8 cellular contexts compared by ENCODE assay signal in the genomic region with DNA sequence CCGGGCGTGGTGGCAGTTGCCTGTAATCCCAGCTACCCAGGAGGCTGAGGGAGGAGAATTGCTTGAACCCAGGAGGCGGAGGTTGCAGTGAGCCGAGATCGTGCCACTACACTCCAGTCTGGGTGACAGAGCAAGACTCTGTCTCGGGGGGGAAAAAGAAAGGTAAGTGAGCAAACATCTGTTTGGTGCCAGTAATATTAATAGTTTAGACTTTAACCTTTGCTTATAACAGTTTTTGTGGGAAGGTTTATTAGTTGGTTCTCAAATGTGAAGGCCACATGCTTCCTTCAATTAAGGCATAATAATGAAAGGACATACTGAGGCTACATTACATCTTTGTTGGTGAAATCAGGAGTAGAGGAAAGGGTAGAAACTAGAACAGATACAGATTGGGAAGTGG. TPM values are rescaled to one million over a fixed set of nuclear protein-coding genes. Genes with fewer than 3 reads are reported as not detected.
DNase-seq lines count a peak whose midpoint lies in the region; ATAC-seq, FAIRE-seq and TF ChIP-seq lines count a peak whose summit lies in the region.
"Not testable (repeated sequence)": the region's sequence is repeated elsewhere in the genome, so short reads cannot be mapped to it uniquely, and the experiment has no call there.

No MANE protein-coding gene starts in this region.

- not testable (repeated sequence) for H2AFZ ChIP-seq in OCI-LY1 (ENCODE audit: low read length); GM12878 (ENCODE audit: control insufficient read depth, low read depth, low read length)

- not testable (repeated sequence) for H3K27me3 ChIP-seq in CD4-positive, alpha-beta T cell (ENCODE audit: control insufficient read depth, insufficient read depth, low read length); OCI-LY1 (ENCODE audit: insufficient read depth, low read length); GM12878 (replicated peaks in 1 of 2; ENCODE audit: control insufficient read depth in 2 of 2, insufficient read depth in 2 of 2, low read length in 1 of 2); psoas muscle (ENCODE audit: insufficient read depth in 3 of 3, low read length in 2 of 3); thoracic aorta (replicated peaks; ENCODE audit: insufficient read depth)

- not testable (repeated sequence) for H3K4me3 ChIP-seq in OCI-LY1 (ENCODE audit: low read depth, low read length, poor library complexity, severe bottlenecking); GM12878; psoas muscle
- H3K4me3 ChIP-seq in thoracic aorta, result peak overlapping the region; percentile 38

- BruUV-seq in GM12878 (replicated peaks; lab: Mats Ljungman, UMichigan), result not testable (repeated sequence)

- not testable (repeated sequence) for H3K27me3 Mint-ChIP-seq in CD4-positive, alpha-beta T cell; activated T-cell treated with anti-CD3 and anti-CD28 coated beads, Interleukin-2, amount 50 U/mL, for 24 hours; dendritic cell treated with granulocyte-macrophage colony-stimulating factor and Interleukin-4, amounts not matched to agents 40 ng/mL and 50 ng/mL, for 4 days; memory B cell

- H4K20me1 ChIP-seq in OCI-LY1 (ENCODE audit: insufficient read depth, low read length); GM12878 (ENCODE audit: control insufficient read depth, insufficient read depth): not testable (repeated sequence)

- not testable (repeated sequence) for H3K9me3 ChIP-seq in CD4-positive, alpha-beta T cell (ENCODE audit: control insufficient read depth, low read length); OCI-LY1 (ENCODE audit: low read length); GM12878 (replicated peaks; ENCODE audit: control insufficient read depth, insufficient read depth, low read length); psoas muscle; thoracic aorta

- ATAC-seq in CD4-positive, alpha-beta T cell (ENCODE audit: poor library complexity); memory B cell (ENCODE audit: low read depth); thoracic aorta (ENCODE audit: insufficient number of reproducible peaks, low FRiP score, low read depth): not testable (repeated sequence)
- peak; percentile 11; the same call in 2 of the 3 replicates for ATAC-seq in GM12878
- ATAC-seq in psoas muscle, result peak in 1 of 4 donors; percentile 5

- not testable (repeated sequence) for FAIRE-seq in GM12878 (lab: Jason Lieb, UNC)

- not testable (repeated sequence) for H3K4me2 ChIP-seq in OCI-LY1 (ENCODE audit: low read length); GM12878 (ENCODE audit: control insufficient read depth, insufficient read depth)

- H3K9ac ChIP-seq in OCI-LY1 (ENCODE audit: low read length); GM12878 (ENCODE audit: control insufficient read depth, insufficient read depth, low read length): not testable (repeated sequence)

- not testable (repeated sequence) for H3K9me2 ChIP-seq in OCI-LY1 (ENCODE audit: low read depth, low read length)

- not testable (repeated sequence) for H3F3A ChIP-seq in OCI-LY1 (ENCODE audit: insufficient read depth, low read length)

- SMC1A ChIA-PET in GM12878 (lab: Charles Lee; ENCODE audit: uncharacterized antibody, unreplicated experiment), result interaction anchor here (1.1 to 4.4 kb wide), 4 partner anchors 12 to 113 kb away, joined by 3 to 33 read pairs (median 7); no protein-coding TSS in a partner anchor

- TF ChIP-seq POLR2A in GM12878 (IDR thresholded peaks at IDR 0.05; ENCODE audit: low read depth, low read length), result not testable (repeated sequence)

- TF ChIP-seq RAD21 in GM12878 (IDR thresholded peaks at IDR 0.05; ENCODE audit: insufficient read depth, low read depth, low read length), result not testable (repeated sequence)

- TF ChIP-seq EP300 in GM12878 (IDR thresholded peaks at IDR 0.05; ENCODE audit: borderline replicate concordance in 1 of 2, control insufficient read depth in 1 of 2, low read depth in 2 of 2, low read length in 2 of 2), result not testable (repeated sequence)

- H3K9me3 Mint-ChIP-seq in CD4-positive, alpha-beta T cell; activated T-cell treated with anti-CD3 and anti-CD28 coated beads, Interleukin-2, amount 50 U/mL, for 24 hours; dendritic cell treated with granulocyte-macrophage colony-stimulating factor and Interleukin-4, amounts not matched to agents 40 ng/mL and 50 ng/mL, for 4 days; memory B cell: not testable (repeated sequence)

- WGBS in GM12878 (ENCODE audit: insufficient coverage, insufficient replicate concordance, low lambda C conversion rate, missing lambda C conversion rate), result 64% methylated on average over 6 of the region's 6 CpGs
- 65 to 86% (median 73%) methylated on average over 6 of the region's 6 CpGs for WGBS in psoas muscle, 3 donors

- H3K36me3 Mint-ChIP-seq in CD4-positive, alpha-beta T cell (ENCODE audit: low read depth), result peaks cover 14% of the 10 kb centered on the region
- H3K36me3 Mint-ChIP-seq in activated T-cell treated with anti-CD3 and anti-CD28 coated beads, Interleukin-2, amount 50 U/mL, for 24 hours (ENCODE audit: low read depth), result peaks cover 18% of the 10 kb centered on the region
- not testable (repeated sequence) for H3K36me3 Mint-ChIP-seq in dendritic cell treated with granulocyte-macrophage colony-stimulating factor and Interleukin-4, amounts not matched to agents 40 ng/mL and 50 ng/mL, for 4 days (ENCODE audit: low read depth); memory B cell

- H3K36me3 ChIP-seq in OCI-LY1 (ENCODE audit: insufficient read depth, low read length), result peaks cover 11% of the 10 kb centered on the region
- not testable (repeated sequence) for H3K36me3 ChIP-seq in GM12878 (ENCODE audit: control insufficient read depth in 2 of 2, insufficient read depth in 2 of 2, low read length in 1 of 2); psoas muscle (ENCODE audit: insufficient read depth in 1 of 2, low read depth in 1 of 2); thoracic aorta

- peaks cover 86% of the 10 kb centered on the region for H3K4me1 Mint-ChIP-seq in CD4-positive, alpha-beta T cell (ENCODE audit: low read depth)
- peaks cover 78% of the 10 kb centered on the region for H3K4me1 Mint-ChIP-seq in activated T-cell treated with anti-CD3 and anti-CD28 coated beads, Interleukin-2, amount 50 U/mL, for 24 hours (ENCODE audit: low read depth)
- peaks cover 64% of the 10 kb centered on the region for H3K4me1 Mint-ChIP-seq in dendritic cell treated with granulocyte-macrophage colony-stimulating factor and Interleukin-4, amounts not matched to agents 40 ng/mL and 50 ng/mL, for 4 days (ENCODE audit: low read depth)
- H3K4me1 Mint-ChIP-seq in memory B cell, result peaks cover 40% of the 10 kb centered on the region

- intact Hi-C loops in CD4-positive, alpha-beta T cell (cut with DNase I, micrococcal nuclease), result loop anchor here in 1 of 2 experiments (2.0 kb wide), 1 partner anchor 14 kb away; no protein-coding TSS in a partner anchor
- intact Hi-C loops in GM12878 (cut with micrococcal nuclease; ENCODE audit: unreplicated experiment); dendritic cell treated with granulocyte-macrophage colony-stimulating factor and Interleukin-4, amounts not matched to agents 40 ng/mL and 50 ng/mL, for 4 days (cut with micrococcal nuclease); psoas muscle (cut with DNase I): not testable (repeated sequence)

- POLR2A ChIA-PET in CD4-positive, alpha-beta T cell (lab: Charles Lee), result not testable (repeated sequence)
- POLR2A ChIA-PET in GM12878 (lab: Charles Lee), result interaction anchor here (0.5 to 1.4 kb wide), 4 partner anchors 13 to 424 kb away, joined by 3 read pairs; no protein-coding TSS in a partner anchor

- in situ Hi-C loops in GM12878 (cut with MboI), result not testable (repeated sequence)

- DNase-seq in CD4-positive, alpha-beta T cell; activated T-cell treated with anti-CD3 and anti-CD28 coated beads, Interleukin-2, amount 50 U/mL, for 24 hours; GM12878 (ENCODE audit: low read depth, low spot score); memory B cell (ENCODE audit: low spot score in 2 of 2); psoas muscle; thoracic aorta (ENCODE audit: low spot score): not testable (repeated sequence)

- H3K4me3 Mint-ChIP-seq in CD4-positive, alpha-beta T cell, result peak overlapping the region; percentile 2
- H3K4me3 Mint-ChIP-seq in activated T-cell treated with anti-CD3 and anti-CD28 coated beads, Interleukin-2, amount 50 U/mL, for 24 hours; dendritic cell treated with granulocyte-macrophage colony-stimulating factor and Interleukin-4, amounts not matched to agents 40 ng/mL and 50 ng/mL, for 4 days; memory B cell: not testable (repeated sequence)

- H3K79me2 ChIP-seq in OCI-LY1 (ENCODE audit: insufficient read depth, low read length), result peaks cover 95% of the 10 kb centered on the region
- peaks cover 97% of the 10 kb centered on the region for H3K79me2 ChIP-seq in GM12878 (ENCODE audit: control insufficient read depth, insufficient read depth, low read length)

- CTCF ChIA-PET in CD4-positive, alpha-beta T cell (lab: Charles Lee), result not testable (repeated sequence)
- CTCF ChIA-PET in GM12878 (lab: Yijun Ruan, JAX), result interaction anchor here (2.2 to 4.1 kb wide), 2 partner anchors 18 to 27 kb away, joined by 4 to 16 read pairs; no protein-coding TSS in a partner anchor

- H3K27ac Mint-ChIP-seq in CD4-positive, alpha-beta T cell, result peak overlapping the region; percentile 62
- H3K27ac Mint-ChIP-seq in activated T-cell treated with anti-CD3 and anti-CD28 coated beads, Interleukin-2, amount 50 U/mL, for 24 hours, result peak overlapping the region; percentile 42
- peak overlapping the region; percentile 53 for H3K27ac Mint-ChIP-seq in dendritic cell treated with granulocyte-macrophage colony-stimulating factor and Interleukin-4, amounts not matched to agents 40 ng/mL and 50 ng/mL, for 4 days
- peak overlapping the region; percentile 12 for H3K27ac Mint-ChIP-seq in memory B cell

- H3K4me1 ChIP-seq in OCI-LY1 (ENCODE audit: insufficient read depth, low read length, severe bottlenecking), result peaks cover 27% of the 10 kb centered on the region
- H3K4me1 ChIP-seq in GM12878 (ENCODE audit: control insufficient read depth, insufficient read depth, low read length), result peaks cover 17% of the 10 kb centered on the region
- peaks cover 51% of the 10 kb centered on the region for H3K4me1 ChIP-seq in psoas muscle
- peaks cover 38 to 48% of the 10 kb centered on the region in 2 donors for H3K4me1 ChIP-seq in thoracic aorta (ENCODE audit: control insufficient read depth in 1 of 2, low read depth in 2 of 2)

- TF ChIP-seq CTCF in CD4-positive, alpha-beta T cell (IDR thresholded peaks at IDR 0.05); OCI-LY1 (IDR thresholded peaks at IDR 0.05; ENCODE audit: low read length); GM12878 (IDR thresholded peaks at IDR 0.05 in 2 of 3, conservative IDR thresholded peaks at IDR 0.05 in 1 of 3; ENCODE audit: control insufficient read depth in 2 of 3, extremely low read depth in 1 of 3, insufficient read depth in 1 of 3, low read depth in 3 of 3, low read length in 3 of 3); psoas muscle (IDR thresholded peaks at IDR 0.05); thoracic aorta (IDR thresholded peaks at IDR 0.05): not testable (repeated sequence)

- not testable (repeated sequence) for H3K27ac ChIP-seq in CD4-positive, alpha-beta T cell (ENCODE audit: low read depth, low read length); thoracic aorta
- H3K27ac ChIP-seq in OCI-LY1 (ENCODE audit: low read depth, low read length, poor library complexity, severe bottlenecking), result peak overlapping the region; percentile 4
- 0 out of 2 replicates have a peak overlapping the region, but pooled peaks have one; percentile 3 for H3K27ac ChIP-seq in GM12878 (ENCODE audit: control insufficient read depth, insufficient read depth)
- H3K27ac ChIP-seq in psoas muscle, result peak overlapping the region; percentile 50

- RAD21 ChIA-PET in GM12878 (lab: Charles Lee; ENCODE audit: unreplicated experiment), result interaction anchor here (1.0 kb wide), 1 partner anchor 37 kb away, joined by 4 read pairs; the partner anchor contains the start of gene WNK1

RNA-seq across cellular contexts. Expression of gene WNK1, which starts 36.4 kb away (rescaled TPM):
- 100 to 1,000 TPM; 193 to 198 TPM for total RNA-seq in CD4-positive, alpha-beta T cell
- total RNA-seq in GM12878 (2013; cell fraction: nucleolus; rRNA removed), result 576 and 584 TPM in 2 replicates
- total RNA-seq in GM12878 (2014; rRNA removed), result 62.5 and 68.7 TPM in 2 replicates
- 82.2 and 95.0 TPM in 2 replicates for total RNA-seq in GM12878 (2014; rRNA removed; fragmentation: Illumina TruSeq; extraction: Trizol)
- 151 and 162 TPM in 2 replicates for total RNA-seq in GM12878 (2021)
- polyA plus RNA-seq in GM12878 (2011; ENCODE audit: low read depth), result 43.7 TPM
- polyA plus RNA-seq in GM12878 (2011; rRNA removed), result 69.4 and 112 TPM in 2 replicates
- 154 and 156 TPM in 2 replicates for polyA plus RNA-seq in GM12878 (2011; cell fraction: cytosol; rRNA removed)
- polyA plus RNA-seq in GM12878 (2011; cell fraction: nucleus; rRNA removed), result 129 and 167 TPM in 2 replicates
- polyA plus RNA-seq in GM12878 (2012), result 63.7 and 89.3 TPM in 2 replicates
- 142 and 143 TPM in 2 replicates for polyA plus RNA-seq in GM12878 (2014; fragmentation: Illumina TruSeq; extraction: Trizol)
- polyA plus RNA-seq in GM12878 (2014; fragmentation: Nextera tagmentation; extraction: Ambion mirVana), result 10 to 100 TPM in 1 of 2 experiments, 1 to 10 TPM in 1; 9.6 to 23.8 TPM
- 92.4 and 96.0 TPM in 2 replicates for polyA plus RNA-seq in GM12878 (2014; rRNA removed)
- polyA plus RNA-seq in GM12878 (2016; fragmentation: Nextera tagmentation; extraction: Ambion mirVana), result 10 to 100 TPM; 56.4 to 90.9 TPM
- polyA minus RNA-seq in GM12878 (2011; rRNA and poly(A)+ RNA removed), result 462 and 496 TPM in 2 replicates
- 260 and 293 TPM in 2 replicates for polyA minus RNA-seq in GM12878 (2011; cell fraction: cytosol; rRNA and poly(A)+ RNA removed)
- 313 and 456 TPM in 2 replicates for polyA minus RNA-seq in GM12878 (2011; cell fraction: nucleus; rRNA and poly(A)+ RNA removed)
- total RNA-seq in psoas muscle, result 100 to 1,000 TPM; 230 to 272 (median 245) TPM
- 100 to 1,000 TPM in 1 of 3 donors, 10 to 100 TPM in 2; 40.7 to 142 (median 51.5) TPM for polyA plus RNA-seq in psoas muscle
- total RNA-seq in thoracic aorta, result 100 to 1,000 TPM; 191 to 197 TPM

Comparison
In these comparisons a context has a peak if more than half of its experiments do, and no peak if none do; other contexts are left out.
1. H3K27ac Mint-ChIP-seq: peak in every context shown above with its lines; median percentile 62 in CD4-positive, alpha-beta T cell; 53 in dendritic cell treated with granulocyte-macrophage colony-stimulating factor and Interleukin-4, amounts not matched to agents 40 ng/mL and 50 ng/mL, for 4 days; 42 in activated T-cell treated with anti-CD3 and anti-CD28 coated beads, Interleukin-2, amount 50 U/mL, for 24 hours; 12 in memory B cell.